ENCODE assay signal across 1 cellular context in the genomic region with DNA sequence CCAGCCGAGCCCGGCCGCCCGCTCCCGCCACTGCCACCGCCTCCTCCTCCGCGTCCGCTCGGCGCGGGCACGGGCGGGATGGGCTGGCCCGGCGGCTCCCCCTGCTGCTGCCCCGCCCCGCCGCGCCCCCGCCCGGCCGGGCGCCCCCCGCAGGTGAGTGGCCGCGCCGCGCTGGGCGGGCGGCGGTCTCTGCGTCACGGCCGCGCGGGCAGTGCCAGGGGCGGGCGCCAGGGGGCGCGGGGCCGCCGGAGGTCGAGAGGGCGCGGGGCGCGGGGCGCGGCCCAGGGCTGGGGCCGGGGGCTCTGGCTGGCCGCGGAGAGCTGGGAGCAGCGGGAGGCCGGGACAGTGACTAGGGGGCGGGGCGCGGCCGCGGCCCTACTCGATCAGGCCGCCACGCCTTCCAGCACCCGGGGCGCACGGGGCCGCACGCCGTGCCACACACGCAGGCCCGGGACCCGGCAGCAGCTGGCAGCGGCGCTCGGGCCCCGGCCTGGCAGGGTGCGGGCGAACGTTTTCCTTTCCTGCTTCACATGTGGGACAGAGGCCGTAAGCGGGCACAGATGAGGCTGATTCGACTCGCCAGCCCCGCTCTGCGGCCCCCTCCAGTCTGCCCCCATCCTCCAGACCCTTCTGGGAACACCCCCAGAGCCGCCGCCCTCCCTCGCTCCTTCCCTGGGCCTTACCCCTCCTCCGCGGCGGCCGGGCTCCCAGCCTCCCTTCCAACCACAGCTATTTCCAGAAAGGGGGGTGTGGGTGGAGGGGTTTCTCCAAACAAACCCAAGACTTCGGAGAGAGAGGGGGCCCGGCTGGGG.
TF ChIP-seq lines count a peak whose summit lies in the region.

No MANE protein-coding gene starts in this region.

TF ChIP-seq in K562, 482 proteins besides CTCF, POLR2A, EP300 and RAD21 (continued from another document and continues in another):
- TF ChIP-seq, protein P1, sequence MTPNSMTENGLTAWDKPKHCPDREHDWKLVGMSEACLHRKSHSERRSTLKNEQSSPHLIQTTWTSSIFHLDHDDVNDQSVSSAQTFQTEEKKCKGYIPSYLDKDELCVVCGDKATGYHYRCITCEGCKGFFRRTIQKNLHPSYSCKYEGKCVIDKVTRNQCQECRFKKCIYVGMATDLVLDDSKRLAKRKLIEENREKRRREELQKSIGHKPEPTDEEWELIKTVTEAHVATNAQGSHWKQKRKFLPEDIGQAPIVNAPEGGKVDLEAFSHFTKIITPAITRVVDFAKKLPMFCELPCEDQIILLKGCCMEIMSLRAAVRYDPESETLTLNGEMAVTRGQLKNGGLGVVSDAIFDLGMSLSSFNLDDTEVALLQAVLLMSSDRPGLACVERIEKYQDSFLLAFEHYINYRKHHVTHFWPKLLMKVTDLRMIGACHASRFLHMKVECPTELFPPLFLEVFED (CRISPR knock-in tag; conservative IDR thresholded peaks at IDR 0.05), result no peak
- TF ChIP-seq SIX5 (IDR thresholded peaks at IDR 0.05; ENCODE audit: borderline replicate concordance in 1 of 2, insufficient read depth in 1 of 2, low read depth in 1 of 2, low read length in 2 of 2), result no peak
- TF ChIP-seq, protein P2, sequence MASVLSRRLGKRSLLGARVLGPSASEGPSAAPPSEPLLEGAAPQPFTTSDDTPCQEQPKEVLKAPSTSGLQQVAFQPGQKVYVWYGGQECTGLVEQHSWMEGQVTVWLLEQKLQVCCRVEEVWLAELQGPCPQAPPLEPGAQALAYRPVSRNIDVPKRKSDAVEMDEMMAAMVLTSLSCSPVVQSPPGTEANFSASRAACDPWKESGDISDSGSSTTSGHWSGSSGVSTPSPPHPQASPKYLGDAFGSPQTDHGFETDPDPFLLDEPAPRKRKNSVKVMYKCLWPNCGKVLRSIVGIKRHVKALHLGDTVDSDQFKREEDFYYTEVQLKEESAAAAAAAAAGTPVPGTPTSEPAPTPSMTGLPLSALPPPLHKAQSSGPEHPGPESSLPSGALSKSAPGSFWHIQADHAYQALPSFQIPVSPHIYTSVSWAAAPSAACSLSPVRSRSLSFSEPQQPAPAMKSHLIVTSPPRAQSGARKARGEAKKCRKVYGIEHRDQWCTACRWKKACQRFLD (CRISPR knock-in tag; IDR thresholded peaks at IDR 0.05), result peak; percentile 63; the same call in 1 of the 2 replicates
- TF ChIP-seq, protein P3, sequence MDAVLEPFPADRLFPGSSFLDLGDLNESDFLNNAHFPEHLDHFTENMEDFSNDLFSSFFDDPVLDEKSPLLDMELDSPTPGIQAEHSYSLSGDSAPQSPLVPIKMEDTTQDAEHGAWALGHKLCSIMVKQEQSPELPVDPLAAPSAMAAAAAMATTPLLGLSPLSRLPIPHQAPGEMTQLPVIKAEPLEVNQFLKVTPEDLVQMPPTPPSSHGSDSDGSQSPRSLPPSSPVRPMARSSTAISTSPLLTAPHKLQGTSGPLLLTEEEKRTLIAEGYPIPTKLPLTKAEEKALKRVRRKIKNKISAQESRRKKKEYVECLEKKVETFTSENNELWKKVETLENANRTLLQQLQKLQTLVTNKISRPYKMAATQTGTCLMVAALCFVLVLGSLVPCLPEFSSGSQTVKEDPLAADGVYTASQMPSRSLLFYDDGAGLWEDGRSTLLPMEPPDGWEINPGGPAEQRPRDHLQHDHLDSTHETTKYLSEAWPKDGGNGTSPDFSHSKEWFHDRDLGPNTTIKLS (IDR thresholded peaks at IDR 0.05; ENCODE audit: borderline replicate concordance, low read depth), result no peak
- TF ChIP-seq BHLHE40 (IDR thresholded peaks at IDR 0.05; ENCODE audit: low read length), result peak; percentile 29
- no peak for TF ChIP-seq DMBX1 (CRISPR knock-in tag; IDR thresholded peaks at IDR 0.05; ENCODE audit: borderline replicate concordance)
- peak; percentile 23 for TF ChIP-seq POLR2G (IDR thresholded peaks at IDR 0.05; ENCODE audit: low read depth, low read length)
- TF ChIP-seq ILF3 (IDR thresholded peaks at IDR 0.05; ENCODE audit: borderline replicate concordance), result no peak
- peak; percentile 24 for TF ChIP-seq CXXC5 (CRISPR knock-in tag; IDR thresholded peaks at IDR 0.05)
- no peak for TF ChIP-seq ZNF778 (CRISPR knock-in tag; IDR thresholded peaks at IDR 0.05)
- peak; percentile 38; the same call in 1 of the 2 replicates for TF ChIP-seq CREB1 (IDR thresholded peaks at IDR 0.05)
- TF ChIP-seq CREB1 (CRISPR knock-in tag; IDR thresholded peaks at IDR 0.05), result no peak
- TF ChIP-seq KLF13 (tag; IDR thresholded peaks at IDR 0.05; ENCODE audit: borderline replicate concordance, low read depth), result no peak
- TF ChIP-seq, protein P4, sequence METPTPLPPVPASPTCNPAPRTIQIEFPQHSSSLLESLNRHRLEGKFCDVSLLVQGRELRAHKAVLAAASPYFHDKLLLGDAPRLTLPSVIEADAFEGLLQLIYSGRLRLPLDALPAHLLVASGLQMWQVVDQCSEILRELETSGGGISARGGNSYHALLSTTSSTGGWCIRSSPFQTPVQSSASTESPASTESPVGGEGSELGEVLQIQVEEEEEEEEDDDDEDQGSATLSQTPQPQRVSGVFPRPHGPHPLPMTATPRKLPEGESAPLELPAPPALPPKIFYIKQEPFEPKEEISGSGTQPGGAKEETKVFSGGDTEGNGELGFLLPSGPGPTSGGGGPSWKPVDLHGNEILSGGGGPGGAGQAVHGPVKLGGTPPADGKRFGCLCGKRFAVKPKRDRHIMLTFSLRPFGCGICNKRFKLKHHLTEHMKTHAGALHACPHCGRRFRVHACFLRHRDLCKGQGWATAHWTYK (CRISPR knock-in tag; IDR thresholded peaks at IDR 0.05), result 0 out of 2 replicates have a peak, but pooled peaks have one; percentile 18
- no peak for TF ChIP-seq RUNX1 (IDR thresholded peaks at IDR 0.05; ENCODE audit: low read depth)
- peak; percentile 81; the same call in 1 of the 2 replicates for TF ChIP-seq RB1 (IDR thresholded peaks at IDR 0.05; ENCODE audit: low read depth)
- no peak for TF ChIP-seq CHCHD3 (CRISPR knock-in tag; IDR thresholded peaks at IDR 0.05)
- TF ChIP-seq, protein P5, sequence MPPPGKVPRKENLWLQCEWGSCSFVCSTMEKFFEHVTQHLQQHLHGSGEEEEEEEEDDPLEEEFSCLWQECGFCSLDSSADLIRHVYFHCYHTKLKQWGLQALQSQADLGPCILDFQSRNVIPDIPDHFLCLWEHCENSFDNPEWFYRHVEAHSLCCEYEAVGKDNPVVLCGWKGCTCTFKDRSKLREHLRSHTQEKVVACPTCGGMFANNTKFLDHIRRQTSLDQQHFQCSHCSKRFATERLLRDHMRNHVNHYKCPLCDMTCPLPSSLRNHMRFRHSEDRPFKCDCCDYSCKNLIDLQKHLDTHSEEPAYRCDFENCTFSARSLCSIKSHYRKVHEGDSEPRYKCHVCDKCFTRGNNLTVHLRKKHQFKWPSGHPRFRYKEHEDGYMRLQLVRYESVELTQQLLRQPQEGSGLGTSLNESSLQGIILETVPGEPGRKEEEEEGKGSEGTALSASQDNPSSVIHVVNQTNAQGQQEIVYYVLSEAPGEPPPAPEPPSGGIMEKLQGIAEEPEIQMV (tag; conservative IDR thresholded peaks at IDR 0.05; ENCODE audit: low read depth), result no peak
- TF ChIP-seq, protein P6, sequence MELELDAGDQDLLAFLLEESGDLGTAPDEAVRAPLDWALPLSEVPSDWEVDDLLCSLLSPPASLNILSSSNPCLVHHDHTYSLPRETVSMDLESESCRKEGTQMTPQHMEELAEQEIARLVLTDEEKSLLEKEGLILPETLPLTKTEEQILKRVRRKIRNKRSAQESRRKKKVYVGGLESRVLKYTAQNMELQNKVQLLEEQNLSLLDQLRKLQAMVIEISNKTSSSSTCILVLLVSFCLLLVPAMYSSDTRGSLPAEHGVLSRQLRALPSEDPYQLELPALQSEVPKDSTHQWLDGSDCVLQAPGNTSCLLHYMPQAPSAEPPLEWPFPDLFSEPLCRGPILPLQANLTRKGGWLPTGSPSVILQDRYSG (tag; conservative IDR thresholded peaks at IDR 0.05; ENCODE audit: low read depth), result no peak
- TF ChIP-seq ZNF668 (CRISPR knock-in tag; IDR thresholded peaks at IDR 0.05), result no peak
- TF ChIP-seq RBM34 (IDR thresholded peaks at IDR 0.05; ENCODE audit: borderline replicate concordance, insufficient read depth, low read length), result no peak
- TF ChIP-seq CCNT2 (IDR thresholded peaks at IDR 0.05; ENCODE audit: borderline replicate concordance, extremely low read depth, insufficient read length, low read depth, low read length), result peak; percentile 68
- TF ChIP-seq ZNF507 (tag; conservative IDR thresholded peaks at IDR 0.05), result no peak
- no peak for TF ChIP-seq ZNF12 (CRISPR knock-in tag; IDR thresholded peaks at IDR 0.05)
- TF ChIP-seq, protein P7, sequence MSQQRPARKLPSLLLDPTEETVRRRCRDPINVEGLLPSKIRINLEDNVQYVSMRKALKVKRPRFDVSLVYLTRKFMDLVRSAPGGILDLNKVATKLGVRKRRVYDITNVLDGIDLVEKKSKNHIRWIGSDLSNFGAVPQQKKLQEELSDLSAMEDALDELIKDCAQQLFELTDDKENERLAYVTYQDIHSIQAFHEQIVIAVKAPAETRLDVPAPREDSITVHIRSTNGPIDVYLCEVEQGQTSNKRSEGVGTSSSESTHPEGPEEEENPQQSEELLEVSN (IDR thresholded peaks at IDR 0.05; ENCODE audit: borderline replicate concordance in 1 of 2, extremely low read depth in 1 of 2, insufficient read depth in 1 of 2, insufficient read length in 1 of 2, low read depth in 1 of 2, low read length in 1 of 2, poor library complexity in 1 of 2, severe bottlenecking in 1 of 2), result peak in 1 of 2 experiments; percentile 37
- no peak for TF ChIP-seq KDM2B (CRISPR knock-in tag; IDR thresholded peaks at IDR 0.05)
- no peak for TF ChIP-seq EHMT2 (IDR thresholded peaks at IDR 0.05)
- TF ChIP-seq KDM4B (IDR thresholded peaks at IDR 0.05; ENCODE audit: borderline replicate concordance in 2 of 2, low read depth in 1 of 2), result no peak
- no peak for TF ChIP-seq NR2C2 (CRISPR knock-in tag; IDR thresholded peaks at IDR 0.05)
- peak; percentile 80 for TF ChIP-seq NR2C2 (tag; IDR thresholded peaks at IDR 0.05)
- TF ChIP-seq MTF1 (CRISPR knock-in tag; IDR thresholded peaks at IDR 0.05; ENCODE audit: borderline replicate concordance), result no peak
- TF ChIP-seq ZNF134 (CRISPR knock-in tag; conservative IDR thresholded peaks at IDR 0.05), result no peak
- TF ChIP-seq RBM25 (IDR thresholded peaks at IDR 0.05; ENCODE audit: low read depth, low read length, severe bottlenecking), result no peak
- TF ChIP-seq ZNF224 (CRISPR knock-in tag; IDR thresholded peaks at IDR 0.05), result no peak
- TF ChIP-seq PURB (CRISPR knock-in tag; IDR thresholded peaks at IDR 0.05; ENCODE audit: low read depth), result no peak
- TF ChIP-seq, protein P8, sequence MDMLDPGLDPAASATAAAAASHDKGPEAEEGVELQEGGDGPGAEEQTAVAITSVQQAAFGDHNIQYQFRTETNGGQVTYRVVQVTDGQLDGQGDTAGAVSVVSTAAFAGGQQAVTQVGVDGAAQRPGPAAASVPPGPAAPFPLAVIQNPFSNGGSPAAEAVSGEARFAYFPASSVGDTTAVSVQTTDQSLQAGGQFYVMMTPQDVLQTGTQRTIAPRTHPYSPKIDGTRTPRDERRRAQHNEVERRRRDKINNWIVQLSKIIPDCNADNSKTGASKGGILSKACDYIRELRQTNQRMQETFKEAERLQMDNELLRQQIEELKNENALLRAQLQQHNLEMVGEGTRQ (CRISPR knock-in tag; IDR thresholded peaks at IDR 0.05), result no peak
- no peak for TF ChIP-seq RBM39 (optimal IDR thresholded peaks at IDR 0.05; ENCODE audit: low read depth, low read length)
- TF ChIP-seq, protein P9, sequence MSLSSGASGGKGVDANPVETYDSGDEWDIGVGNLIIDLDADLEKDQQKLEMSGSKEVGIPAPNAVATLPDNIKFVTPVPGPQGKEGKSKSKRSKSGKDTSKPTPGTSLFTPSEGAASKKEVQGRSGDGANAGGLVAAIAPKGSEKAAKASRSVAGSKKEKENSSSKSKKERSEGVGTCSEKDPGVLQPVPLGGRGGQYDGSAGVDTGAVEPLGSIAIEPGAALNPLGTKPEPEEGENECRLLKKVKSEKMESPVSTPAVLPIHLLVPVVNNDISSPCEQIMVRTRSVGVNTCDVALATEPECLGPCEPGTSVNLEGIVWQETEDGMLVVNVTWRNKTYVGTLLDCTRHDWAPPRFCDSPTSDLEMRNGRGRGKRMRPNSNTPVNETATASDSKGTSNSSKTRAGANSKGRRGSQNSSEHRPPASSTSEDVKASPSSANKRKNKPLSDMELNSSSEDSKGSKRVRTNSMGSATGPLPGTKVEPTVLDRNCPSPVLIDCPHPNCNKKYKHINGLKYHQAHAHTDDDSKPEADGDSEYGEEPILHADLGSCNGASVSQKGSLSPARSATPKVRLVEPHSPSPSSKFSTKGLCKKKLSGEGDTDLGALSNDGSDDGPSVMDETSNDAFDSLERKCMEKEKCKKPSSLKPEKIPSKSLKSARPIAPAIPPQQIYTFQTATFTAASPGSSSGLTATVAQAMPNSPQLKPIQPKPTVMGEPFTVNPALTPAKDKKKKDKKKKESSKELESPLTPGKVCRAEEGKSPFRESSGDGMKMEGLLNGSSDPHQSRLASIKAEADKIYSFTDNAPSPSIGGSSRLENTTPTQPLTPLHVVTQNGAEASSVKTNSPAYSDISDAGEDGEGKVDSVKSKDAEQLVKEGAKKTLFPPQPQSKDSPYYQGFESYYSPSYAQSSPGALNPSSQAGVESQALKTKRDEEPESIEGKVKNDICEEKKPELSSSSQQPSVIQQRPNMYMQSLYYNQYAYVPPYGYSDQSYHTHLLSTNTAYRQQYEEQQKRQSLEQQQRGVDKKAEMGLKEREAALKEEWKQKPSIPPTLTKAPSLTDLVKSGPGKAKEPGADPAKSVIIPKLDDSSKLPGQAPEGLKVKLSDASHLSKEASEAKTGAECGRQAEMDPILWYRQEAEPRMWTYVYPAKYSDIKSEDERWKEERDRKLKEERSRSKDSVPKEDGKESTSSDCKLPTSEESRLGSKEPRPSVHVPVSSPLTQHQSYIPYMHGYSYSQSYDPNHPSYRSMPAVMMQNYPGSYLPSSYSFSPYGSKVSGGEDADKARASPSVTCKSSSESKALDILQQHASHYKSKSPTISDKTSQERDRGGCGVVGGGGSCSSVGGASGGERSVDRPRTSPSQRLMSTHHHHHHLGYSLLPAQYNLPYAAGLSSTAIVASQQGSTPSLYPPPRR (CRISPR knock-in tag; IDR thresholded peaks at IDR 0.05; ENCODE audit: borderline replicate concordance), result 0 out of 2 replicates have a peak, but pooled peaks have one; percentile 14
- TF ChIP-seq, protein P10, sequence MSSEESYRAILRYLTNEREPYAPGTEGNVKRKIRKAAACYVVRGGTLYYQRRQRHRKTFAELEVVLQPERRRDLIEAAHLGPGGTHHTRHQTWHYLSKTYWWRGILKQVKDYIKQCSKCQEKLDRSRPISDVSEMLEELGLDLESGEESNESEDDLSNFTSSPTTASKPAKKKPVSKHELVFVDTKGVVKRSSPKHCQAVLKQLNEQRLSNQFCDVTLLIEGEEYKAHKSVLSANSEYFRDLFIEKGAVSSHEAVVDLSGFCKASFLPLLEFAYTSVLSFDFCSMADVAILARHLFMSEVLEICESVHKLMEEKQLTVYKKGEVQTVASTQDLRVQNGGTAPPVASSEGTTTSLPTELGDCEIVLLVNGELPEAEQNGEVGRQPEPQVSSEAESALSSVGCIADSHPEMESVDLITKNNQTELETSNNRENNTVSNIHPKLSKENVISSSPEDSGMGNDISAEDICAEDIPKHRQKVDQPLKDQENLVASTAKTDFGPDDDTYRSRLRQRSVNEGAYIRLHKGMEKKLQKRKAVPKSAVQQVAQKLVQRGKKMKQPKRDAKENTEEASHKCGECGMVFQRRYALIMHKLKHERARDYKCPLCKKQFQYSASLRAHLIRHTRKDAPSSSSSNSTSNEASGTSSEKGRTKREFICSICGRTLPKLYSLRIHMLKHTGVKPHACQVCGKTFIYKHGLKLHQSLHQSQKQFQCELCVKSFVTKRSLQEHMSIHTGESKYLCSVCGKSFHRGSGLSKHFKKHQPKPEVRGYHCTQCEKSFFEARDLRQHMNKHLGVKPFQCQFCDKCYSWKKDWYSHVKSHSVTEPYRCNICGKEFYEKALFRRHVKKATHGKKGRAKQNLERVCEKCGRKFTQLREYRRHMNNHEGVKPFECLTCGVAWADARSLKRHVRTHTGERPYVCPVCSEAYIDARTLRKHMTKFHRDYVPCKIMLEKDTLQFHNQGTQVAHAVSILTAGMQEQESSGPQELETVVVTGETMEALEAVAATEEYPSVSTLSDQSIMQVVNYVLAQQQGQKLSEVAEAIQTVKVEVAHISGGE (CRISPR knock-in tag; IDR thresholded peaks at IDR 0.05), result peak in 1 of 3 experiments; percentile 43; a peak in 2 of 6 replicates
- TF ChIP-seq TCFL5 (CRISPR knock-in tag; conservative IDR thresholded peaks at IDR 0.05), result no peak
